1 cellular context compared by ENCODE assay signal in the genomic region with DNA sequence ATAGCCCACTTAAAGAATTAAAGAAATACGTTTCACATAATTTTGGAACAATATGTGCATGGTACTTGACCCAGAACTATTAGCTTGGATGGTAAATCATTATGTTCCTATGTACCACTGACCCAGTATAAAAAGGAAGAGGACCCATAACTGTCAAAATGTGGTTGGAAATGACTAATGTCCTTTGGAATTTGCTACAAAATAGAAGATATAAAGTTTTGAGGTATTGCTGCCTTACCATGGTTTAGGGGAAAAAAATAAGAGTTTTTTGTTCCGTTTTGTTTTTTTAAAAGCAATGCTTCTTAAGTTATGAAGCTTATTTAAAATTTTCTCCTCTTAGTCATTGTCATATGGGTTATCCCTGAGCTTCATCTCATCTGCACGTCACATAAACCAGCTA.
TF ChIP-seq lines count a peak whose summit lies in the region.

No MANE protein-coding gene starts in this region.

TF ChIP-seq in IMR-90, 13 proteins besides CTCF, POLR2A, EP300 and RAD21:
- TF ChIP-seq MAZ (IDR thresholded peaks at IDR 0.05; ENCODE audit: borderline replicate concordance, low read depth, low read length) (no peak), MAFK (IDR thresholded peaks at IDR 0.05; ENCODE audit: low read depth, low read length) (no peak), CHD1 (IDR thresholded peaks at IDR 0.05; ENCODE audit: low read depth, low read length) (no peak), FOS (IDR thresholded peaks at IDR 0.05; ENCODE audit: low read depth, low read length) (no peak), MXI1 (IDR thresholded peaks at IDR 0.05; ENCODE audit: borderline replicate concordance, low read depth, low read length) (no peak)
